10 cellular contexts compared by ENCODE assay signal in genomic region chr12:130161261-130162231, GRCh38. TPM values are rescaled to one million over a fixed set of nuclear protein-coding genes. Genes with fewer than 3 reads are reported as not detected.
DNase-seq lines count a peak whose midpoint lies in the region; ATAC-seq and TF ChIP-seq lines count a peak whose summit lies in the region.
"Had no signal": no experiment of that assay in that cellular context is flagged by ENCODE, and none has a peak within 500 bp of the region (broad histone marks: within the 10 kb centered on the region; RNA-seq: fewer than 3 reads in every experiment).

No MANE protein-coding gene starts in this region.

- no TSS peak for BruUV-seq in mammary epithelial cell (replicated peaks; lab: Mats Ljungman, UMichigan)

- dilution Hi-C loops in mammary epithelial cell (cut with HindIII; ENCODE audit: low sequenced_read_pairs), result no loop called here

- no peaks in the 10 kb centered on the region for H3K36me3 ChIP-seq in mammary epithelial cell (ENCODE audit: insufficient read depth, low read length)
- H3K36me3 ChIP-seq in stomach smooth muscle (ENCODE audit: control insufficient read depth in 2 of 2, insufficient read depth in 2 of 2, low read length in 2 of 2), result no peaks in the 10 kb centered on the region

- H3K9me3 ChIP-seq in mammary epithelial cell (replicated peaks; ENCODE audit: insufficient read depth, low read length) (peaks cover 15% of the 10 kb centered on the region), stomach smooth muscle (ENCODE audit: control insufficient read depth in 2 of 2, low read length in 2 of 2) (no peaks in the 10 kb centered on the region)
- H3K9me3 ChIP-seq: A549 had no signal

- no peak overlapping the region for H3K27ac ChIP-seq in mammary epithelial cell (ENCODE audit: insufficient read depth, low read depth, low read length)
- H3K27ac ChIP-seq in stomach smooth muscle (ENCODE audit: low read length), result no peak overlapping the region
- H3K27ac ChIP-seq: A549 had no signal

- intact Hi-C loops in mammary epithelial cell (cut with micrococcal nuclease), result no loop called here

- no peaks in the 10 kb centered on the region for H4K20me1 ChIP-seq in mammary epithelial cell (ENCODE audit: insufficient read depth, low read length)

- no peaks in the 10 kb centered on the region for H3K79me2 ChIP-seq in mammary epithelial cell (ENCODE audit: insufficient read depth, low read length)

- CTCF ChIA-PET in mammary epithelial cell (lab: Charles Lee; ENCODE audit: low non-redundant PET), result no interaction called here

- no peak for TF ChIP-seq CTCF in mammary epithelial cell (conservative IDR thresholded peaks at IDR 0.05 in 1 of 2, IDR thresholded peaks at IDR 0.05 in 1 of 2; ENCODE audit: extremely low read depth in 1 of 2, insufficient read depth in 1 of 2, low read depth in 1 of 2, low read length in 2 of 2)

- H3K4me1 ChIP-seq in mammary epithelial cell (ENCODE audit: insufficient read depth, low read length) (no peaks in the 10 kb centered on the region), stomach smooth muscle (ENCODE audit: control insufficient read depth, insufficient read depth, low read length) (peaks cover 14% of the 10 kb centered on the region)
- H3K4me1 ChIP-seq: A549 had no signal

- no peak overlapping the region for H3K9ac ChIP-seq in mammary epithelial cell (ENCODE audit: insufficient read depth, low read length)
- no peak overlapping the region for H3K9ac ChIP-seq in stomach smooth muscle (ENCODE audit: low read length in 2 of 2)

- in situ Hi-C loops in mammary epithelial cell (cut with MboI; ENCODE audit: low sequenced_read_pairs in 2 of 2), result no loop called here

- DNase-seq in NCI-H1417 (lab: John Stamatoyannopoulos, UW) (peak in 2 of 3 experiments; percentile 33 to 38), NCI-H1417 treated with DMSO at 0.1 percent for 48 hours (lab: John Stamatoyannopoulos, UW) (no peak), mammary epithelial cell (no peak), left kidney (ENCODE audit: low read depth, low spot score) (peak; percentile 85), NCI-H1694 (lab: John Stamatoyannopoulos, UW) (no peak), NCI-H446 treated with DMSO at 0.1 percent for 48 hours (lab: John Stamatoyannopoulos, UW) (no peak)

- no peak overlapping the region for H2AFZ ChIP-seq in mammary epithelial cell (ENCODE audit: low read depth, low read length)

- peak overlapping the region; percentile 16 for H3K4me2 ChIP-seq in mammary epithelial cell (ENCODE audit: insufficient read depth, low read depth, low read length)

- no peak for ATAC-seq in HG02759 (IDR thresholded peaks at IDR 0.05; ENCODE audit: unreplicated experiment)
- ATAC-seq: A549 had no signal

- H3K4me3 ChIP-seq in mammary epithelial cell (replicated peaks in 1 of 3; ENCODE audit: insufficient read depth in 1 of 3, low read depth in 2 of 3, low read length in 3 of 3) (no peak overlapping the region), stomach smooth muscle (ENCODE audit: low read length in 2 of 2) (peak overlapping the region; percentile 27 to 55)
- H3K4me3 ChIP-seq: A549 had no signal

- H3K27me3 ChIP-seq in mammary epithelial cell (ENCODE audit: insufficient read depth, low read length) (peaks cover 15% of the 10 kb centered on the region), stomach smooth muscle (ENCODE audit: control insufficient read depth in 1 of 2, insufficient read depth in 2 of 2, low read length in 2 of 2) (peaks cover 33 to 51% of the 10 kb centered on the region in 2 donors)

- 0% methylated on average over 3 of the region's 85 CpGs for WGBS in mammary epithelial cell (ENCODE audit: low coverage, missing lambda C conversion rate)

RNA-seq across cellular contexts. Expression of gene FZD10, which starts 0.7 kb away (rescaled TPM):
- under 1 TPM in 1 of 2 donors, not detected in 1; 0.09 TPM for total RNA-seq in mammary epithelial cell
- not detected for polyA plus RNA-seq in mammary epithelial cell
- polyA minus RNA-seq in mammary epithelial cell, result not detected
- total RNA-seq: activated T-helper 2 cell treated with anti-CD3 and anti-CD28 coated beads, Interferon-gamma antibody, Interleukin-2, Interleukin-4, amounts not matched to agents 10 μg/mL and 5 μg/mL and 100 μg/mL, durations not matched to agents 14 hours and 24 hours and 36 hours had no signal
- polyA plus RNA-seq: A549 had no signal

Comparison
In these comparisons a context has a peak if more than half of its experiments do, and no peak if none do; other contexts are left out.
1. DNase-seq: peak in NCI-H1417 (2 of 3) and left kidney (single experiment); none in NCI-H1417 treated with DMSO at 0.1 percent for 48 hours (single experiment), mammary epithelial cell (single experiment), NCI-H1694 (single experiment) and NCI-H446 treated with DMSO at 0.1 percent for 48 hours (single experiment).
2. H3K4me3 ChIP-seq: peak in stomach smooth muscle (2 of 2); none in mammary epithelial cell (0 of 3).